Comparison of ENCODE assay signal across 1 cellular context in the genomic region with DNA sequence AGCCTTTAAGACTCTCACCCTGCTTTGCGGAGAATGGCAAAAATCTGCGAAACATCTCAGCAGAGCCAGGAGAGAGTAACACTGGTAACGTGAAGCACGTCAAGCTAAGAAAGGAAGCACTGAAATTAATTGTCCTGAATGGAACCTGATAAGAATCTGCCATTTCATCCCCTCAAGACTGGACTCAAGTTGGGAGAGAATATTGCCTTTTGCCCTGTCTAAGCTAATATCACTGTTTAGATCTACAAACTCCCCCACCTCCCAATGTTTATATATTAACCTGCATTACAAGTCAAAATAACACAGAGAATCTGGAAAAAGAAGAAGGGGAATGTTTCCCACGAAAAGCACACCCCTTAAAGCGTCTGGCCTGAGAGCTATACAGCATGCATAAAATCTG.
TF ChIP-seq lines count a peak whose summit lies in the region.

No MANE protein-coding gene starts in this region.

TF ChIP-seq in WTC11, 78 proteins besides CTCF, POLR2A, EP300 and RAD21 (continued from another document):
- TF ChIP-seq GRHL2 (CRISPR knock-in tag; IDR thresholded peaks at IDR 0.05; ENCODE audit: insufficient replicate concordance, severe bottlenecking) (no peak), NFATC4 (CRISPR knock-in tag; IDR thresholded peaks at IDR 0.05) (no peak)
- TF ChIP-seq, protein P1, sequence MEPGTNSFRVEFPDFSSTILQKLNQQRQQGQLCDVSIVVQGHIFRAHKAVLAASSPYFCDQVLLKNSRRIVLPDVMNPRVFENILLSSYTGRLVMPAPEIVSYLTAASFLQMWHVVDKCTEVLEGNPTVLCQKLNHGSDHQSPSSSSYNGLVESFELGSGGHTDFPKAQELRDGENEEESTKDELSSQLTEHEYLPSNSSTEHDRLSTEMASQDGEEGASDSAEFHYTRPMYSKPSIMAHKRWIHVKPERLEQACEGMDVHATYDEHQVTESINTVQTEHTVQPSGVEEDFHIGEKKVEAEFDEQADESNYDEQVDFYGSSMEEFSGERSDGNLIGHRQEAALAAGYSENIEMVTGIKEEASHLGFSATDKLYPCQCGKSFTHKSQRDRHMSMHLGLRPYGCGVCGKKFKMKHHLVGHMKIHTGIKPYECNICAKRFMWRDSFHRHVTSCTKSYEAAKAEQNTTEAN (CRISPR knock-in tag; IDR thresholded peaks at IDR 0.05) = no peak
